In genomic region chr14:88617479-88617878, GRCh38 we compare ENCODE assay signal across 33 cellular contexts.
"Had no signal": no experiment of that assay in that cellular context is flagged by ENCODE, and none has a peak within 500 bp of the region (broad histone marks: within the 10 kb centered on the region; RNA-seq: fewer than 3 reads in every experiment).

No MANE protein-coding gene starts in this region.

- H3K9me3 ChIP-seq: esophagus squamous epithelium, gastroesophageal sphincter had no signal

- H3K27me3 Mint-ChIP-seq: activated CD4-positive, alpha-beta memory T cell treated with anti-CD3 and anti-CD28 coated beads, Interleukin-2, amount 10 ng/mL, durations not matched to agents 7 days and 5 days; activated CD4-positive, alpha-beta T cell treated with anti-CD3 and anti-CD28 coated beads, Interleukin-2, amount 10 ng/mL, durations not matched to agents 7 days and 5 days; activated naive CD8-positive, alpha-beta T cell; activated T-helper 17 cell treated with anti-CD3 and anti-CD28 coated beads, Interleukin-2, amount 50 U/mL, for 72 hours; effector memory CD8-positive, alpha-beta T cell; T-helper 17 cell had no signal

- H3K27ac Mint-ChIP-seq: activated CD4-positive, alpha-beta memory T cell treated with anti-CD3 and anti-CD28 coated beads, Interleukin-2, amount 10 ng/mL, durations not matched to agents 7 days and 5 days; activated CD4-positive, alpha-beta T cell treated with anti-CD3 and anti-CD28 coated beads, Interleukin-2, amount 10 ng/mL, durations not matched to agents 7 days and 5 days; activated naive CD8-positive, alpha-beta T cell; effector memory CD8-positive, alpha-beta T cell; T-helper 17 cell; T-helper 2 cell treated with Interferon-gamma antibody and Interleukin-4, amounts not matched to agents 5 μg/mL and 100 μg/mL, for 36 hours had no signal

- DNase-seq: activated CD4-positive, alpha-beta memory T cell treated with anti-CD3 and anti-CD28 coated beads, Interleukin-2, amount 10 ng/mL, durations not matched to agents 7 days and 5 days; activated CD4-positive, alpha-beta T cell treated with anti-CD3 and anti-CD28 coated beads for 4 hours; activated CD4-positive, alpha-beta T cell treated with anti-CD3 and anti-CD28 coated beads, Interleukin-2, amount 10 ng/mL, durations not matched to agents 7 days and 5 days; activated CD4-positive, alpha-beta T cell treated with anti-CD3 and anti-CD28 coated beads, Interleukin-2, amount 50 U/mL, for 4 hours; activated CD4-positive, CD25-positive, alpha-beta regulatory T cell; activated CD4-positive, CD25-positive, alpha-beta regulatory T cell treated with anti-CD3 and anti-CD28 coated beads, Interleukin-2, amount 50 U/mL, for 72 hours; activated CD8-positive, alpha-beta memory T cell treated with anti-CD3 and anti-CD28 coated beads for 24 hours; activated effector memory CD4-positive, alpha-beta T cell treated with Interleukin-2 at 50 U/mL for 16 hours; activated gamma-delta T cell treated with Interleukin-2 at 50 U/mL for 16 hours; activated naive CD4-positive, alpha-beta T cell treated with anti-CD3 and anti-CD28 coated beads, Interleukin-2, amount 50 U/mL, for 16 hours; activated naive CD4-positive, alpha-beta T cell treated with Interleukin-2 at 50 U/mL for 16 hours; activated T-cell treated with anti-CD3 and anti-CD28 coated beads, Interleukin-2, amount 50 U/mL, for 4 hours; amniotic stem cell; anterior cingulate cortex; brain microvascular endothelial cell; caudate nucleus; cortex of kidney; dermis blood vessel endothelial cell; effector CD4-positive, alpha-beta T cell; effector memory CD8-positive, alpha-beta T cell; esophagus squamous epithelium; foreskin melanocyte; head of caudate nucleus; hippocampal formation; T-helper 17 cell; T1000; WERI-Rb-1 had no signal

- ATAC-seq: activated T-cell treated with anti-CD3 and anti-CD28 coated beads, Interleukin-2, amount 50 U/mL, for 4 hours; activated T-helper 17 cell treated with anti-CD3 and anti-CD28 coated beads, Interleukin-2, amount 50 U/mL, for 72 hours; effector memory CD8-positive, alpha-beta T cell; gastroesophageal sphincter; T-helper 17 cell had no signal

- H3K4me3 ChIP-seq: esophagus squamous epithelium, gastroesophageal sphincter had no signal

- H3K27ac ChIP-seq: brain microvascular endothelial cell, esophagus squamous epithelium, gastroesophageal sphincter, WERI-Rb-1 had no signal

- H3K9me3 Mint-ChIP-seq: activated CD4-positive, alpha-beta memory T cell treated with anti-CD3 and anti-CD28 coated beads, Interleukin-2, amount 10 ng/mL, durations not matched to agents 7 days and 5 days; activated CD4-positive, alpha-beta T cell treated with anti-CD3 and anti-CD28 coated beads, Interleukin-2, amount 10 ng/mL, durations not matched to agents 7 days and 5 days; activated T-cell treated with anti-CD3 and anti-CD28 coated beads, Interleukin-2, amount 50 U/mL, for 4 hours; activated T-helper 17 cell treated with anti-CD3 and anti-CD28 coated beads, Interleukin-2, amount 50 U/mL, for 72 hours; effector memory CD8-positive, alpha-beta T cell; T-helper 2 cell treated with Interferon-gamma antibody and Interleukin-4, amounts not matched to agents 5 μg/mL and 100 μg/mL, for 36 hours had no signal

- FAIRE-seq: astrocyte, colon had no signal

- H3K4me3 Mint-ChIP-seq: activated CD4-positive, alpha-beta memory T cell treated with anti-CD3 and anti-CD28 coated beads, Interleukin-2, amount 10 ng/mL, durations not matched to agents 7 days and 5 days; activated CD4-positive, alpha-beta T cell treated with anti-CD3 and anti-CD28 coated beads, Interleukin-2, amount 10 ng/mL, durations not matched to agents 7 days and 5 days; activated naive CD8-positive, alpha-beta T cell; activated T-cell treated with anti-CD3 and anti-CD28 coated beads, Interleukin-2, amount 50 U/mL, for 4 hours; activated T-helper 17 cell treated with anti-CD3 and anti-CD28 coated beads, Interleukin-2, amount 50 U/mL, for 72 hours; effector memory CD8-positive, alpha-beta T cell; T-helper 17 cell; T-helper 2 cell treated with Interferon-gamma antibody and Interleukin-4, amounts not matched to agents 5 μg/mL and 100 μg/mL, for 36 hours had no signal

- H3K27me3 ChIP-seq: brain microvascular endothelial cell, esophagus squamous epithelium, gastroesophageal sphincter had no signal
